Comparison of ENCODE assay signal across 27 cellular contexts in genomic region chr19:10268077-10268476, GRCh38. TPM values are rescaled to one million over a fixed set of nuclear protein-coding genes. Genes with fewer than 3 reads are reported as not detected.
DNase-seq lines count a peak whose midpoint lies in the region; ATAC-seq, FAIRE-seq and TF ChIP-seq lines count a peak whose summit lies in the region.
"Had no signal": no experiment of that assay in that cellular context is flagged by ENCODE, and none has a peak within 500 bp of the region (broad histone marks: within the 10 kb centered on the region; RNA-seq: fewer than 3 reads in every experiment).

No MANE protein-coding gene starts in this region.

- 44% methylated on average over 5 of the region's 6 CpGs for WGBS in HepG2 (ENCODE audit: low lambda C conversion rate)
- WGBS in spleen, 5 donors: 48 to 67% (median 51%) methylated on average over 6 of the region's 6 CpGs
- 82% methylated on average over 6 of the region's 6 CpGs for WGBS in hepatocyte (ENCODE audit: low lambda C conversion rate, missing lambda C conversion rate)

- peaks cover 25% of the 10 kb centered on the region for H3K79me2 ChIP-seq in HepG2 (ENCODE audit: insufficient read depth, low read length)
- no peaks in the 10 kb centered on the region for H3K79me2 ChIP-seq in hepatocyte

- no peaks in the 10 kb centered on the region for H4K20me1 ChIP-seq in HepG2 (ENCODE audit: insufficient read depth, low read length)
- H4K20me1 ChIP-seq in hepatocyte (ENCODE audit: insufficient read depth, poor library complexity, severe bottlenecking): no peaks in the 10 kb centered on the region

- DNase-seq in NB4 (ENCODE audit: low read depth): peak; percentile 36
- DNase-seq in HepG2 (ENCODE audit: low spot score): no peak
- DNase-seq in spleen: no peak
- DNase-seq in NCI-H2029 (lab: John Stamatoyannopoulos, UW): no peak
- no peak for DNase-seq in hepatocyte (ENCODE audit: low spot score)
- no peak for DNase-seq in stimulated activated CD4-positive, alpha-beta T cell treated with anti-CD3 and anti-CD28 coated beads, Interleukin-4, amount 100 ng/mL, for 1 hour
- DNase-seq: activated naive CD4-positive, alpha-beta T cell treated with Interleukin-2 at 50 U/mL for 16 hours; activated T-cell treated with anti-CD3 and anti-CD28 coated beads, Interleukin-2, amount 50 U/mL, for 4 hours; erythroblast; GM23248; naive thymus-derived CD8-positive, alpha-beta T cell; NCI-H1048; NCI-H187 treated with DMSO at 0.1 percent for 48 hours; NCI-H226; NCI-H82; ovary; SHP77; SW 1271 had no signal

- H3K9ac ChIP-seq in duodenal mucosa (ENCODE audit: low read depth in 1 of 2, low read length in 2 of 2) (no peak overlapping the region), HepG2 (ENCODE audit: insufficient read depth, low read depth, low read length) (no peak overlapping the region)
- H3K9ac ChIP-seq: GM23248 had no signal

- TF ChIP-seq EP300 in HepG2 (IDR thresholded peaks at IDR 0.05; ENCODE audit: low read depth in 2 of 2, low read length in 2 of 2) (no peak), HepG2 (CRISPR knock-in tag; IDR thresholded peaks at IDR 0.05; ENCODE audit: borderline replicate concordance) (no peak)

- H3K4me1 ChIP-seq in duodenal mucosa (ENCODE audit: control insufficient read depth in 1 of 2, insufficient read depth in 2 of 2, low read length in 2 of 2) (peaks cover 11 to 19% of the 10 kb centered on the region in 2 donors), HepG2 (ENCODE audit: insufficient read depth, low read length) (peaks cover 59% of the 10 kb centered on the region), spleen (peaks cover 7 to 77% (median 42%) of the 10 kb centered on the region in 6 donors), hepatocyte (ENCODE audit: insufficient read depth) (peaks cover 11% of the 10 kb centered on the region)

- no peak for TF ChIP-seq RAD21 in HepG2 (CRISPR knock-in tag; IDR thresholded peaks at IDR 0.05)

- peaks cover 9 to 16% of the 10 kb centered on the region in 2 donors for H3K27me3 ChIP-seq in duodenal mucosa (ENCODE audit: control insufficient read depth in 1 of 2, insufficient read depth in 2 of 2, low read length in 2 of 2)
- H3K27me3 ChIP-seq in HepG2 (ENCODE audit: control insufficient read depth in 1 of 2, insufficient read depth in 2 of 2, low read length in 2 of 2): no peaks in the 10 kb centered on the region
- no peaks in the 10 kb centered on the region for H3K27me3 ChIP-seq in spleen (replicated peaks in 1 of 7)
- peaks cover 22% of the 10 kb centered on the region for H3K27me3 ChIP-seq in hepatocyte
- H3K27me3 ChIP-seq: ovary had no signal

- no peak overlapping the region for H3K4me3 ChIP-seq in NB4 (ENCODE audit: low read depth, low read length)
- no peak overlapping the region for H3K4me3 ChIP-seq in duodenal mucosa (ENCODE audit: low read depth in 1 of 2, low read length in 2 of 2)
- peak overlapping the region in 1 of 3 experiments; percentile 32; a peak in 1 of 6 replicates for H3K4me3 ChIP-seq in HepG2 (replicated peaks in 1 of 3; ENCODE audit: insufficient read depth in 1 of 3, low read depth in 2 of 3, low read length in 3 of 3)
- no peak overlapping the region for H3K4me3 ChIP-seq in spleen
- no peak overlapping the region for H3K4me3 ChIP-seq in hepatocyte
- H3K4me3 ChIP-seq: GM23248, ovary had no signal

- TF ChIP-seq POLR2A in NB4 (IDR thresholded peaks at IDR 0.05; ENCODE audit: extremely low read depth, insufficient read length) (no peak), HepG2 (IDR thresholded peaks at IDR 0.05; ENCODE audit: insufficient read depth in 1 of 2, low read depth in 2 of 2, low read length in 2 of 2) (no peak), spleen (IDR thresholded peaks at IDR 0.05) (no peak)

- no peak overlapping the region for H2AFZ ChIP-seq in HepG2 (ENCODE audit: low read length)
- H2AFZ ChIP-seq in hepatocyte: no peak overlapping the region
- H2AFZ ChIP-seq: GM23248 had no signal

- H3K9me3 ChIP-seq in duodenal mucosa (ENCODE audit: control insufficient read depth in 1 of 2, low read length in 2 of 2) (no peaks in the 10 kb centered on the region), HepG2 (ENCODE audit: low read length) (no peaks in the 10 kb centered on the region), spleen (no peaks in the 10 kb centered on the region), hepatocyte (ENCODE audit: low read depth) (no peaks in the 10 kb centered on the region)
- H3K9me3 ChIP-seq: ovary had no signal

- H3K4me2 ChIP-seq in HepG2 (ENCODE audit: low read depth, low read length) (peak overlapping the region; percentile 87; the same call in 1 of the 2 replicates), hepatocyte (no peak overlapping the region)

- H3K9me2 ChIP-seq in hepatocyte (replicated peaks; ENCODE audit: insufficient read depth): no peaks in the 10 kb centered on the region

- FAIRE-seq in HepG2 (lab: Jason Lieb, UNC): no peak
- FAIRE-seq: astrocyte, D721Med, frontal cortex had no signal

- intact Hi-C loops in HepG2 (cut with micrococcal nuclease; ENCODE audit: unreplicated experiment): loop anchor here (2.0 kb wide), 2 partner anchors 67 to 121 kb away; no protein-coding TSS in a partner anchor
- intact Hi-C loops in spleen (cut with DNase I; ENCODE audit: low total_unique reads): loop anchor here (2.0 kb wide), 1 partner anchor 121 kb away; no protein-coding TSS in a partner anchor

- no peak for TF ChIP-seq CTCF in NB4 (IDR thresholded peaks at IDR 0.05; ENCODE audit: low read depth, low read length)
- TF ChIP-seq CTCF in HepG2 (CRISPR knock-in tag; IDR thresholded peaks at IDR 0.05): no peak
- TF ChIP-seq CTCF in spleen (IDR thresholded peaks at IDR 0.05 in 8 of 11, conservative IDR thresholded peaks at IDR 0.05 in 3 of 11): peak in 1 of 11 experiments; percentile 9
- TF ChIP-seq CTCF in hepatocyte (IDR thresholded peaks at IDR 0.05; ENCODE audit: poor library complexity): no peak

- ATAC-seq in HepG2 (no peak), GM21528 (IDR thresholded peaks at IDR 0.05; ENCODE audit: low FRiP score, unreplicated experiment) (no peak)
- ATAC-seq: activated CD4-positive, CD25-positive, alpha-beta regulatory T cell treated with anti-CD3 and anti-CD28 coated beads, Interleukin-2, amount 50 U/mL, for 24 hours; activated T-cell treated with anti-CD3 and anti-CD28 coated beads, Interleukin-2, amount 50 U/mL, for 4 hours; naive thymus-derived CD8-positive, alpha-beta T cell; sciatic nerve had no signal

- CTCF ChIA-PET in HepG2 (lab: Yijun Ruan, JAX; ENCODE audit: low intra/inter-chr PET ratio, low total read pairs): interaction anchor here (3.6 kb wide), 1 partner anchor 121 kb away, joined by 47 read pairs; no protein-coding TSS in a partner anchor

- peak overlapping the region; percentile 10 for H3K27ac ChIP-seq in duodenal mucosa (ENCODE audit: low read depth, low read length)
- H3K27ac ChIP-seq in HepG2 (ENCODE audit: extremely low read length, insufficient read depth, low read length): no peak overlapping the region
- H3K27ac ChIP-seq in spleen: peak overlapping the region; percentile 0 to 99 (median 96)
- H3K27ac ChIP-seq in hepatocyte: no peak overlapping the region
- H3K27ac ChIP-seq: C4-2B, GM23248, ovary had no signal

- no TSS peak for BruUV-seq in HepG2 (replicated peaks; lab: Mats Ljungman, UMichigan)

- in situ Hi-C loops in HepG2 (cut with HindIII; ENCODE audit: extremely low pct_ligation_motif_present, low pct_unique_long_range_greater_than_20kb): no loop called here

- H3K36me3 ChIP-seq in duodenal mucosa (ENCODE audit: control insufficient read depth in 1 of 2, insufficient read depth in 2 of 2, low read length in 2 of 2) (no peaks in the 10 kb centered on the region), HepG2 (replicated peaks in 1 of 2; ENCODE audit: control insufficient read depth in 1 of 2, insufficient read depth in 2 of 2, low read length in 2 of 2) (0 out of 5 replicates have a peak, but pooled peaks cover 0 to 4% of the 10 kb centered on the region in 2 experiments), spleen (peaks cover 0 to 5% (median 0%) of the 10 kb centered on the region in 6 donors), hepatocyte (replicated peaks; ENCODE audit: insufficient read depth, low read depth) (no peaks in the 10 kb centered on the region)
- H3K36me3 ChIP-seq: ovary had no signal

- POLR2A ChIA-PET in HepG2 (lab: Yijun Ruan, JAX): interaction anchor here (0.6 to 4.4 kb wide), 2 partner anchors 9 to 66 kb away, joined by 3 to 71 read pairs; partner anchors contain the start of gene RAVER1

RNA-seq across cellular contexts. Expression of gene ICAM1, which starts 2.8 kb away (rescaled TPM):
- total RNA-seq in HepG2 (2016; rRNA removed; fragmentation: Illumina TruSeq; extraction: Trizol) (12.8 and 37.9 TPM in 2 replicates), spleen (100 to 1,000 TPM in 5 of 7 donors, 10 to 100 TPM in 2; 84.4 to 163 (median 116) TPM), hepatocyte (19.9 and 25.6 TPM in 2 replicates)
- 2.8 and 3.4 TPM in 2 replicates for total RNA-seq in HepG2 (2016; cell fraction: cytosol; rRNA removed; fragmentation: Illumina TruSeq; extraction: Trizol; ENCODE audit: low read depth)
- total RNA-seq in HepG2 (2016; cell fraction: insoluble cytoplasmic fraction; rRNA removed; fragmentation: Illumina TruSeq; extraction: Trizol): 11.2 and 38.7 TPM in 2 replicates
- 6.9 and 8.2 TPM in 2 replicates for total RNA-seq in HepG2 (2016; cell fraction: membrane; rRNA removed; fragmentation: Illumina TruSeq; extraction: Trizol)
- total RNA-seq in HepG2 (2016; cell fraction: nucleus; rRNA removed; fragmentation: Illumina TruSeq; extraction: Trizol): 36.6 and 43.7 TPM in 2 replicates
- polyA plus RNA-seq in HepG2 (2011; rRNA removed) (98.4 and 153 TPM in 2 replicates), spleen (10 to 100 TPM; 12.8 to 22.2 (median 15.1) TPM), hepatocyte (19.6 and 25.2 TPM in 2 replicates)
- 88.6 and 125 TPM in 2 replicates for polyA plus RNA-seq in HepG2 (2011; cell fraction: cytosol; rRNA removed)
- 70.4 and 93.5 TPM in 2 replicates for polyA plus RNA-seq in HepG2 (2011; cell fraction: nucleus; rRNA removed)
- 31.4 and 71.9 TPM in 2 replicates for polyA plus RNA-seq in HepG2 (2012)
- polyA plus RNA-seq in HepG2 (2016; cell fraction: cytosol; fragmentation: Illumina TruSeq; extraction: Trizol; ENCODE audit: low read depth): 2.4 and 2.5 TPM in 2 replicates
- polyA plus RNA-seq in HepG2 (2016; cell fraction: insoluble cytoplasmic fraction; fragmentation: Illumina TruSeq; extraction: Trizol; ENCODE audit: low read depth): 12.7 and 15.7 TPM in 2 replicates
- 4.6 and 5.2 TPM in 2 replicates for polyA plus RNA-seq in HepG2 (2016; cell fraction: membrane; fragmentation: Illumina TruSeq; extraction: Trizol; ENCODE audit: low read depth)
- 75.8 and 77.2 TPM in 2 replicates for polyA plus RNA-seq in HepG2 (2016; cell fraction: nucleus; fragmentation: Illumina TruSeq; extraction: Trizol; ENCODE audit: insufficient read depth, low read depth)
- polyA minus RNA-seq in HepG2 (2011; rRNA and poly(A)+ RNA removed; ENCODE audit: low replicate concordance): 19.2 and 165 TPM in 2 replicates
- polyA minus RNA-seq in HepG2 (2011; cell fraction: cytosol; rRNA and poly(A)+ RNA removed): 97.0 and 140 TPM in 2 replicates
- polyA minus RNA-seq in HepG2 (2011; cell fraction: nucleus; rRNA and poly(A)+ RNA removed): 31.8 and 54.1 TPM in 2 replicates

RNA-seq across cellular contexts. Expression of gene MRPL4, which starts 16.1 kb away (rescaled TPM):
- total RNA-seq in HepG2 (2016; rRNA removed; fragmentation: Illumina TruSeq; extraction: Trizol) (36.7 and 40.6 TPM in 2 replicates), spleen (10 to 100 TPM; 32.7 to 52.3 (median 37.2) TPM), hepatocyte (40.1 and 43.7 TPM in 2 replicates)
- 27.9 and 28.7 TPM in 2 replicates for total RNA-seq in HepG2 (2016; cell fraction: cytosol; rRNA removed; fragmentation: Illumina TruSeq; extraction: Trizol; ENCODE audit: low read depth)
- total RNA-seq in HepG2 (2016; cell fraction: insoluble cytoplasmic fraction; rRNA removed; fragmentation: Illumina TruSeq; extraction: Trizol): 31.8 and 42.1 TPM in 2 replicates
- 31.0 and 33.7 TPM in 2 replicates for total RNA-seq in HepG2 (2016; cell fraction: membrane; rRNA removed; fragmentation: Illumina TruSeq; extraction: Trizol)
- total RNA-seq in HepG2 (2016; cell fraction: nucleus; rRNA removed; fragmentation: Illumina TruSeq; extraction: Trizol): 19.4 and 26.7 TPM in 2 replicates
- polyA plus RNA-seq in HepG2 (2011; rRNA removed) (42.5 and 45.4 TPM in 2 replicates), spleen (10 to 100 TPM; 31.5 to 60.5 (median 46.0) TPM), hepatocyte (51.4 and 64.1 TPM in 2 replicates)
- 43.4 and 60.6 TPM in 2 replicates for polyA plus RNA-seq in HepG2 (2011; cell fraction: cytosol; rRNA removed)
- 90.6 and 101 TPM in 2 replicates for polyA plus RNA-seq in HepG2 (2011; cell fraction: nucleus; rRNA removed)
- 32.0 and 46.2 TPM in 2 replicates for polyA plus RNA-seq in HepG2 (2012)
- polyA plus RNA-seq in HepG2 (2016; cell fraction: cytosol; fragmentation: Illumina TruSeq; extraction: Trizol; ENCODE audit: low read depth): 69.8 and 81.5 TPM in 2 replicates
- polyA plus RNA-seq in HepG2 (2016; cell fraction: insoluble cytoplasmic fraction; fragmentation: Illumina TruSeq; extraction: Trizol; ENCODE audit: low read depth): 76.0 and 88.0 TPM in 2 replicates
- polyA plus RNA-seq in HepG2 (2016; cell fraction: membrane; fragmentation: Illumina TruSeq; extraction: Trizol; ENCODE audit: low read depth): 72.3 and 74.6 TPM in 2 replicates
- polyA plus RNA-seq in HepG2 (2016; cell fraction: nucleus; fragmentation: Illumina TruSeq; extraction: Trizol; ENCODE audit: insufficient read depth, low read depth): 80.4 and 81.9 TPM in 2 replicates
- polyA minus RNA-seq in HepG2 (2011; rRNA and poly(A)+ RNA removed; ENCODE audit: low replicate concordance): 34.7 and 41.5 TPM in 2 replicates
- polyA minus RNA-seq in HepG2 (2011; cell fraction: cytosol; rRNA and poly(A)+ RNA removed): 14.2 and 20.8 TPM in 2 replicates
- 15.0 and 15.5 TPM in 2 replicates for polyA minus RNA-seq in HepG2 (2011; cell fraction: nucleus; rRNA and poly(A)+ RNA removed)

RNA-seq across cellular contexts. Expression of gene ICAM4, which starts 18.7 kb away (rescaled TPM):
- total RNA-seq in HepG2 (2016; rRNA removed; fragmentation: Illumina TruSeq; extraction: Trizol) (1.5 and 2.9 TPM in 2 replicates), spleen (1 to 10 TPM; 1.2 to 3.7 (median 1.6) TPM), hepatocyte (4.5 and 7.9 TPM in 2 replicates)
- 1.1 and 1.9 TPM in 2 replicates for total RNA-seq in HepG2 (2016; cell fraction: cytosol; rRNA removed; fragmentation: Illumina TruSeq; extraction: Trizol; ENCODE audit: low read depth)
- total RNA-seq in HepG2 (2016; cell fraction: insoluble cytoplasmic fraction; rRNA removed; fragmentation: Illumina TruSeq; extraction: Trizol): 1.0 and 3.0 TPM in 2 replicates
- 1.7 and 2.0 TPM in 2 replicates for total RNA-seq in HepG2 (2016; cell fraction: membrane; rRNA removed; fragmentation: Illumina TruSeq; extraction: Trizol)
- total RNA-seq in HepG2 (2016; cell fraction: nucleus; rRNA removed; fragmentation: Illumina TruSeq; extraction: Trizol): 1.6 and 2.6 TPM in 2 replicates
- polyA plus RNA-seq in HepG2 (2011; rRNA removed) (3.1 and 4.0 TPM in 2 replicates), spleen (under 1 TPM; 0.48 to 0.57 (median 0.49) TPM), hepatocyte (1.6 and 5.6 TPM in 2 replicates)
- 3.1 and 6.6 TPM in 2 replicates for polyA plus RNA-seq in HepG2 (2011; cell fraction: cytosol; rRNA removed)
- polyA plus RNA-seq in HepG2 (2011; cell fraction: nucleus; rRNA removed): 2.1 and 3.1 TPM in 2 replicates
- 2.3 and 2.5 TPM in 2 replicates for polyA plus RNA-seq in HepG2 (2012)
- polyA plus RNA-seq in HepG2 (2016; cell fraction: cytosol; fragmentation: Illumina TruSeq; extraction: Trizol; ENCODE audit: low read depth): 1.4 and 1.9 TPM in 2 replicates
- polyA plus RNA-seq in HepG2 (2016; cell fraction: insoluble cytoplasmic fraction; fragmentation: Illumina TruSeq; extraction: Trizol; ENCODE audit: low read depth): 1.4 and 1.6 TPM in 2 replicates
- polyA plus RNA-seq in HepG2 (2016; cell fraction: membrane; fragmentation: Illumina TruSeq; extraction: Trizol; ENCODE audit: low read depth): 1.5 and 1.8 TPM in 2 replicates
- 3.3 and 3.9 TPM in 2 replicates for polyA plus RNA-seq in HepG2 (2016; cell fraction: nucleus; fragmentation: Illumina TruSeq; extraction: Trizol; ENCODE audit: insufficient read depth, low read depth)
- polyA minus RNA-seq in HepG2 (2011; rRNA and poly(A)+ RNA removed; ENCODE audit: low replicate concordance): 0.09 and 3.3 TPM in 2 replicates
- 1.6 and 2.0 TPM in 2 replicates for polyA minus RNA-seq in HepG2 (2011; cell fraction: cytosol; rRNA and poly(A)+ RNA removed)
- 1.7 and 2.4 TPM in 2 replicates for polyA minus RNA-seq in HepG2 (2011; cell fraction: nucleus; rRNA and poly(A)+ RNA removed)
- total RNA-seq: LHCN-M2, sciatic nerve had no signal

RNA-seq across cellular contexts. Expression of gene ICAM5, which starts 21.7 kb away (rescaled TPM):
- total RNA-seq in HepG2 (2016; rRNA removed; fragmentation: Illumina TruSeq; extraction: Trizol): 0.46 TPM in 1 of 2 replicates, not detected in the other
- 0.26 TPM in 1 of 2 replicates, not detected in the other for total RNA-seq in HepG2 (2016; cell fraction: cytosol; rRNA removed; fragmentation: Illumina TruSeq; extraction: Trizol; ENCODE audit: low read depth)
- 0.22 and 0.35 TPM in 2 replicates for total RNA-seq in HepG2 (2016; cell fraction: insoluble cytoplasmic fraction; rRNA removed; fragmentation: Illumina TruSeq; extraction: Trizol)
- 0.09 TPM in 1 of 2 replicates, not detected in the other for total RNA-seq in HepG2 (2016; cell fraction: membrane; rRNA removed; fragmentation: Illumina TruSeq; extraction: Trizol)
- 0.44 and 0.56 TPM in 2 replicates for total RNA-seq in HepG2 (2016; cell fraction: nucleus; rRNA removed; fragmentation: Illumina TruSeq; extraction: Trizol)
- polyA plus RNA-seq in HepG2 (2011; rRNA removed): 1.6 and 1.9 TPM in 2 replicates
- polyA plus RNA-seq in HepG2 (2011; cell fraction: cytosol; rRNA removed): 0.49 and 1.0 TPM in 2 replicates
- polyA plus RNA-seq in HepG2 (2011; cell fraction: nucleus; rRNA removed): 29.1 and 52.4 TPM in 2 replicates
- polyA plus RNA-seq in HepG2 (2012): 1.6 and 1.8 TPM in 2 replicates
- not detected in 2 replicates for polyA plus RNA-seq in HepG2 (2016; cell fraction: cytosol; fragmentation: Illumina TruSeq; extraction: Trizol; ENCODE audit: low read depth)
- 0.11 TPM in 1 of 2 replicates, not detected in the other for polyA plus RNA-seq in HepG2 (2016; cell fraction: insoluble cytoplasmic fraction; fragmentation: Illumina TruSeq; extraction: Trizol; ENCODE audit: low read depth)
- not detected in 2 replicates for polyA plus RNA-seq in HepG2 (2016; cell fraction: membrane; fragmentation: Illumina TruSeq; extraction: Trizol; ENCODE audit: low read depth)
- polyA plus RNA-seq in HepG2 (2016; cell fraction: nucleus; fragmentation: Illumina TruSeq; extraction: Trizol; ENCODE audit: insufficient read depth, low read depth): 1.4 and 2.3 TPM in 2 replicates
- 1.5 and 4.0 TPM in 2 replicates for polyA minus RNA-seq in HepG2 (2011; rRNA and poly(A)+ RNA removed; ENCODE audit: low replicate concordance)
- 0.49 and 0.97 TPM in 2 replicates for polyA minus RNA-seq in HepG2 (2011; cell fraction: cytosol; rRNA and poly(A)+ RNA removed)
- polyA minus RNA-seq in HepG2 (2011; cell fraction: nucleus; rRNA and poly(A)+ RNA removed): 1.7 and 3.1 TPM in 2 replicates
- total RNA-seq in spleen: 1 to 10 TPM in 4 of 7 donors, under 1 TPM in 3; 0.33 to 1.4 (median 1.0) TPM
- polyA plus RNA-seq in spleen: under 1 TPM; 0.07 to 0.29 (median 0.21) TPM
- total RNA-seq in hepatocyte: 0.23 and 0.92 TPM in 2 replicates
- polyA plus RNA-seq in hepatocyte: 0.57 and 3.3 TPM in 2 replicates
- total RNA-seq: naive thymus-derived CD8-positive, alpha-beta T cell had no signal
- polyA plus RNA-seq: naive thymus-derived CD8-positive, alpha-beta T cell had no signal

RNA-seq across cellular contexts. Expression of gene S1PR2, which starts 36.9 kb away (rescaled TPM):
- total RNA-seq in HepG2 (2016; rRNA removed; fragmentation: Illumina TruSeq; extraction: Trizol) (0.93 and 1.3 TPM in 2 replicates), spleen (1 to 10 TPM; 1.6 to 6.1 (median 3.6) TPM), hepatocyte (14.9 and 16.1 TPM in 2 replicates)
- total RNA-seq in HepG2 (2016; cell fraction: cytosol; rRNA removed; fragmentation: Illumina TruSeq; extraction: Trizol; ENCODE audit: low read depth): 0.26 and 0.51 TPM in 2 replicates
- total RNA-seq in HepG2 (2016; cell fraction: insoluble cytoplasmic fraction; rRNA removed; fragmentation: Illumina TruSeq; extraction: Trizol): 0.77 and 1.4 TPM in 2 replicates
- 1.2 and 1.4 TPM in 2 replicates for total RNA-seq in HepG2 (2016; cell fraction: membrane; rRNA removed; fragmentation: Illumina TruSeq; extraction: Trizol)
- 0.66 and 1.0 TPM in 2 replicates for total RNA-seq in HepG2 (2016; cell fraction: nucleus; rRNA removed; fragmentation: Illumina TruSeq; extraction: Trizol)
- polyA plus RNA-seq in HepG2 (2011; rRNA removed) (0.91 and 1.2 TPM in 2 replicates), spleen (1 to 10 TPM; 1.4 to 3.0 (median 1.8) TPM), hepatocyte (8.6 and 11.4 TPM in 2 replicates)
- 1.1 and 1.2 TPM in 2 replicates for polyA plus RNA-seq in HepG2 (2011; cell fraction: cytosol; rRNA removed)
- polyA plus RNA-seq in HepG2 (2011; cell fraction: nucleus; rRNA removed): 0.51 and 0.69 TPM in 2 replicates
- 0.59 and 0.71 TPM in 2 replicates for polyA plus RNA-seq in HepG2 (2012)
- polyA plus RNA-seq in HepG2 (2016; cell fraction: cytosol; fragmentation: Illumina TruSeq; extraction: Trizol; ENCODE audit: low read depth): 0.19 and 0.20 TPM in 2 replicates
- polyA plus RNA-seq in HepG2 (2016; cell fraction: insoluble cytoplasmic fraction; fragmentation: Illumina TruSeq; extraction: Trizol; ENCODE audit: low read depth): 0.53 and 0.66 TPM in 2 replicates
- 0.55 and 0.86 TPM in 2 replicates for polyA plus RNA-seq in HepG2 (2016; cell fraction: membrane; fragmentation: Illumina TruSeq; extraction: Trizol; ENCODE audit: low read depth)
- polyA plus RNA-seq in HepG2 (2016; cell fraction: nucleus; fragmentation: Illumina TruSeq; extraction: Trizol; ENCODE audit: insufficient read depth, low read depth): 1.1 and 1.4 TPM in 2 replicates
- 10.2 and 10.5 TPM in 2 replicates for polyA minus RNA-seq in HepG2 (2011; rRNA and poly(A)+ RNA removed; ENCODE audit: low replicate concordance)
- 2.3 and 2.4 TPM in 2 replicates for polyA minus RNA-seq in HepG2 (2011; cell fraction: cytosol; rRNA and poly(A)+ RNA removed)
- 0.77 and 0.99 TPM in 2 replicates for polyA minus RNA-seq in HepG2 (2011; cell fraction: nucleus; rRNA and poly(A)+ RNA removed)

Comparison
In these comparisons a context has a peak if more than half of its experiments do, and no peak if none do; other contexts are left out.
1. H3K27ac ChIP-seq: peak in duodenal mucosa (single experiment) and spleen (8 of 8); none in HepG2 (single experiment) and hepatocyte (single experiment).